ENCODE assay signal across 20 cellular contexts in the genomic region with DNA sequence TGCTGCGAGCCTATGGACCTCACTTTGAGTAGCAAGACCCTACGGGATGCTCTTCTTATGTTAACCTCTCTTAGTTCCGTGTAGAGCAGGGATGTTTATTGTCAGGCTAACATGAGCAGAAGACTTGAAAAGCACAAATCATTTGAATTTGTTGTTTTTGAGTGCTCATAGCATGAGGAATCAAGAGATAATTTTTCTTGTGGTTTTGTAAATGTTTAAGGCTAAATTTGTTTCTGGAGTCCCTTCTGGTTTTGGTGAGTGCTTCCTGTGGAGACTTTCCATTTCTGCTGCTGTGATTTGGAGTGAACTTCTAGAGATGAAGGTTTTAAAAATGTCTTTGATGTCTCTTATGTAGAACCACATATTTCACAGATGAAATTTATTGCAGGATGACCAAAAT.
A peak's percentile ranks its signal among the peaks of the same experiment; 100 is the strongest.
DNase-seq lines count a peak whose midpoint lies in the region; ATAC-seq and TF ChIP-seq lines count a peak whose summit lies in the region.
"Had no signal": no experiment of that assay in that cellular context is flagged by ENCODE, and none has a peak within 500 bp of the region (broad histone marks: within the 10 kb centered on the region; RNA-seq: fewer than 3 reads in every experiment).

No MANE protein-coding gene starts in this region.

- no peak for TF ChIP-seq CTCF in mammary epithelial cell (conservative IDR thresholded peaks at IDR 0.05 in 1 of 2, IDR thresholded peaks at IDR 0.05 in 1 of 2; ENCODE audit: extremely low read depth in 1 of 2, insufficient read depth in 1 of 2, low read depth in 1 of 2, low read length in 2 of 2)
- TF ChIP-seq CTCF in MCF 10A (IDR thresholded peaks at IDR 0.05; ENCODE audit: unreplicated experiment) = no peak
- TF ChIP-seq CTCF in body of pancreas (IDR thresholded peaks at IDR 0.05) = no peak
- no peak for TF ChIP-seq CTCF in suprapubic skin (IDR thresholded peaks at IDR 0.05)

- 91% methylated on average over 3 of the region's 3 CpGs for WGBS in mammary epithelial cell (ENCODE audit: low coverage, missing lambda C conversion rate)
- 82 to 91% methylated on average over 3 of the region's 3 CpGs for WGBS in body of pancreas, 2 donors
- WGBS in suprapubic skin = 62% methylated on average over 3 of the region's 3 CpGs

- BruUV-seq in mammary epithelial cell (replicated peaks; lab: Mats Ljungman, UMichigan) = no TSS peak
- no TSS peak for BruUV-seq in MCF 10A (replicated peaks; lab: Mats Ljungman, UMichigan)

- ATAC-seq in body of pancreas (no peak), left cardiac atrium (no peak), GM18505 (IDR thresholded peaks at IDR 0.05; ENCODE audit: unreplicated experiment) (no peak)
- ATAC-seq: GM23338, Right ventricle myocardium inferior had no signal

- H3K36me3 ChIP-seq in mammary epithelial cell (ENCODE audit: insufficient read depth, low read length) (no peaks in the 10 kb centered on the region), body of pancreas (replicated peaks in 1 of 2; ENCODE audit: insufficient read depth in 1 of 2, low read depth in 2 of 2) (no peaks in the 10 kb centered on the region), suprapubic skin (no peaks in the 10 kb centered on the region)
- H3K36me3 ChIP-seq: HAP-1, SJSA1 had no signal

- peak overlapping the region; percentile 60 for H3K4me2 ChIP-seq in mammary epithelial cell (ENCODE audit: insufficient read depth, low read depth, low read length)
- H3K4me2 ChIP-seq: GM23338, KMS-11 had no signal

- H3K27ac Mint-ChIP-seq in MCF 10A (ENCODE audit: low read depth, unreplicated experiment) = no peak overlapping the region
- H3K27ac Mint-ChIP-seq: CD14-positive monocyte, GM23338 had no signal

- H4K20me1 ChIP-seq in mammary epithelial cell (ENCODE audit: insufficient read depth, low read length) = no peaks in the 10 kb centered on the region

- H3K79me2 ChIP-seq in mammary epithelial cell (ENCODE audit: insufficient read depth, low read length) = no peaks in the 10 kb centered on the region

- intact Hi-C loops in mammary epithelial cell (cut with micrococcal nuclease) = loop anchor here (2.0 to 10.0 kb wide), 2 partner anchors 46 to 280 kb away; a partner anchor contains a TSS
- intact Hi-C loops in MCF 10A (cut with micrococcal nuclease) = no loop called here
- intact Hi-C loops in body of pancreas (cut with DNase I) = no loop called here
- intact Hi-C loops in left cardiac atrium (cut with DNase I) = no loop called here

- dilution Hi-C loops in mammary epithelial cell (cut with HindIII; ENCODE audit: low sequenced_read_pairs) = no loop called here

- CTCF ChIA-PET in mammary epithelial cell (lab: Charles Lee; ENCODE audit: low non-redundant PET) (no interaction called here), MCF 10A (lab: Yijun Ruan, JAX) (interaction anchor here (0.6 to 2.4 kb wide), 8 partner anchors 9 to 1547 kb away, joined by 3 to 11 read pairs (median 4); no protein-coding TSS in a partner anchor)

- H3K9ac ChIP-seq in mammary epithelial cell (ENCODE audit: insufficient read depth, low read length) = no peak overlapping the region
- H3K9ac ChIP-seq: KMS-11 had no signal

- H3K27me3 Mint-ChIP-seq in MCF 10A (ENCODE audit: insufficient read depth, unreplicated experiment) = no peaks in the 10 kb centered on the region

- H3K27ac ChIP-seq in mammary epithelial cell (ENCODE audit: insufficient read depth, low read depth, low read length) (peak overlapping the region; percentile 77), body of pancreas (peak overlapping the region in 3 of 4 donors; percentile 16 to 69 (median 52)), suprapubic skin (peak overlapping the region; percentile 81)
- H3K27ac ChIP-seq: 22Rv1, KMS-11, SJSA1 had no signal

- H3K4me3 ChIP-seq in mammary epithelial cell (replicated peaks in 1 of 3; ENCODE audit: insufficient read depth in 1 of 3, low read depth in 2 of 3, low read length in 3 of 3) (no peak overlapping the region), body of pancreas (no peak overlapping the region), suprapubic skin (no peak overlapping the region)
- H3K4me3 ChIP-seq: GM23338, HAP-1, SJSA1 had no signal

- in situ Hi-C loops in mammary epithelial cell (cut with MboI; ENCODE audit: low sequenced_read_pairs in 2 of 2) = no loop called here

- DNase-seq in mammary epithelial cell = no peak
- DNase-seq in MCF 10A (ENCODE audit: unreplicated experiment) = no peak
- no peak for DNase-seq in body of pancreas
- DNase-seq in hepatic stellate cell (ENCODE audit: low spot score) = peak; percentile 8
- DNase-seq in suprapubic skin (ENCODE audit: low spot score in 2 of 2) = no peak
- no peak for DNase-seq in left cardiac atrium
- no peak for DNase-seq in activated CD4-positive, CD25-positive, alpha-beta regulatory T cell treated with anti-CD3 and anti-CD28 coated beads, Interleukin-2, amount 50 U/mL, for 72 hours
- DNase-seq: GDM1, NCI-H1694, NCI-H2081 treated with DMSO at 0.1 percent for 48 hours, NCI-H2171 treated with DMSO at 0.1 percent for 48 hours, NCI-H526 had no signal

- no peaks in the 10 kb centered on the region for H3K27me3 ChIP-seq in mammary epithelial cell (ENCODE audit: insufficient read depth, low read length)
- no peaks in the 10 kb centered on the region for H3K27me3 ChIP-seq in body of pancreas
- H3K27me3 ChIP-seq in suprapubic skin = no peaks in the 10 kb centered on the region
- H3K27me3 ChIP-seq: SJSA1 had no signal

- TF ChIP-seq POLR2A in body of pancreas (IDR thresholded peaks at IDR 0.05) = no peak
- no peak for TF ChIP-seq POLR2A in suprapubic skin (IDR thresholded peaks at IDR 0.05)
- TF ChIP-seq POLR2A in GM18505 (IDR thresholded peaks at IDR 0.05; ENCODE audit: borderline replicate concordance, extremely low read depth, insufficient read depth, insufficient read length) = no peak

- no peaks in the 10 kb centered on the region for H3K9me3 Mint-ChIP-seq in MCF 10A (ENCODE audit: unreplicated experiment)
- H3K9me3 Mint-ChIP-seq: GM23338 had no signal

- peaks cover 19% of the 10 kb centered on the region for H3K4me1 Mint-ChIP-seq in MCF 10A (ENCODE audit: insufficient read depth, unreplicated experiment)
- H3K4me1 Mint-ChIP-seq: CD14-positive monocyte had no signal

- H3K36me3 Mint-ChIP-seq in MCF 10A (ENCODE audit: insufficient read depth, unreplicated experiment) = no peaks in the 10 kb centered on the region
- H3K36me3 Mint-ChIP-seq: CD14-positive monocyte had no signal

- peak overlapping the region; percentile 69 for H2AFZ ChIP-seq in mammary epithelial cell (ENCODE audit: low read depth, low read length)
- H2AFZ ChIP-seq: GM23338 had no signal

- POLR2A ChIA-PET in MCF 10A (lab: Yijun Ruan, JAX) = interaction anchor here (0.6 to 4.1 kb wide), 22 partner anchors 9 to 289 kb away, joined by 3 to 53 read pairs (median 6); a partner anchor contains a TSS

- H3K9me3 ChIP-seq in mammary epithelial cell (replicated peaks; ENCODE audit: insufficient read depth, low read length) = no peaks in the 10 kb centered on the region
- H3K9me3 ChIP-seq in body of pancreas = no peaks in the 10 kb centered on the region
- H3K9me3 ChIP-seq in suprapubic skin = no peaks in the 10 kb centered on the region
- H3K9me3 ChIP-seq: HAP-1, SJSA1 had no signal

- no peak for TF ChIP-seq EP300 in suprapubic skin (IDR thresholded peaks at IDR 0.05)

- no peak overlapping the region for H3K4me3 Mint-ChIP-seq in MCF 10A (ENCODE audit: unreplicated experiment)
- H3K4me3 Mint-ChIP-seq: CD14-positive monocyte, GM23338 had no signal

- H3K4me1 ChIP-seq in mammary epithelial cell (ENCODE audit: insufficient read depth, low read length) (peaks cover 40% of the 10 kb centered on the region), body of pancreas (peaks cover 31% of the 10 kb centered on the region), suprapubic skin (peaks cover 23% of the 10 kb centered on the region)
- H3K4me1 ChIP-seq: HAP-1, SJSA1 had no signal
